8 cellular contexts compared by ENCODE assay signal in genomic region chr17:75270218-75270965, GRCh38. TPM values are rescaled to one million over a fixed set of nuclear protein-coding genes. Genes with fewer than 3 reads are reported as not detected.
DNase-seq lines count a peak whose midpoint lies in the region; ATAC-seq and TF ChIP-seq lines count a peak whose summit lies in the region.

No MANE protein-coding gene starts in this region.

- peaks cover 29% of the 10 kb centered on the region for H3K36me3 Mint-ChIP-seq in WTC11

- no peaks in the 10 kb centered on the region for H3K27me3 Mint-ChIP-seq in WTC11 (ENCODE audit: low read depth)

- peak overlapping the region; percentile 83 for H3K4me3 Mint-ChIP-seq in WTC11

- H3K27me3 ChIP-seq in ACC112 (ENCODE audit: insufficient read depth, low read length), result no peaks in the 10 kb centered on the region

- POLR2A ChIA-PET in WTC11 (lab: Charles Lee), result interaction anchor here (0.6 to 3.1 kb wide), 6 partner anchors 9 to 136 kb away, joined by 3 to 24 read pairs (median 4); partner anchors contain the start of genes GGA3, MRPS7 and SLC25A19

- peaks cover 24% of the 10 kb centered on the region for H3K4me1 ChIP-seq in ACC112 (ENCODE audit: control insufficient read depth, insufficient read depth, low read length, unreplicated experiment)

- CTCF ChIA-PET in WTC11 (lab: Charles Lee), result interaction anchor here (0.5 to 8.7 kb wide), 112 partner anchors 9 to 1240 kb away, joined by 3 to 155 read pairs (median 4); partner anchors contain the start of genes ARMC7, ATP5PD, CDR2L and GALK1

- H2AFZ ChIP-seq in ACC112 (ENCODE audit: low read length, unreplicated experiment), result peak overlapping the region; percentile 92

- H3K9me3 Mint-ChIP-seq in WTC11, result no peaks in the 10 kb centered on the region

- peak; percentile 45 for TF ChIP-seq CTCF in GM13977 (IDR thresholded peaks at IDR 0.05; ENCODE audit: extremely low read depth, insufficient read depth, missing control alignments)
- TF ChIP-seq CTCF in WTC11 (IDR thresholded peaks at IDR 0.05), result no peak

- peak overlapping the region; percentile 88 for H3K27ac Mint-ChIP-seq in WTC11

- in situ Hi-C loops in GM13977 (cut with MboI; ENCODE audit: low pct_unique_long_range_greater_than_20kb, low sequenced_read_pairs, unreplicated experiment), result loop anchor here (10.0 kb wide), 1 partner anchor 144 kb away; no protein-coding TSS in a partner anchor

- peak overlapping the region; percentile 86 for H3K4me3 ChIP-seq in ACC112 (ENCODE audit: low read depth, low read length)

- peak; percentile 86 for DNase-seq in GM13977 (ENCODE audit: low spot score)
- DNase-seq in NCI-H2171 treated with DMSO at 0.1 percent for 48 hours (lab: John Stamatoyannopoulos, UW), result peak; percentile 79
- peak; percentile 66 for DNase-seq in WTC11 (ENCODE audit: low spot score)
- peak; percentile 91 for DNase-seq in left kidney (ENCODE audit: low read depth, low spot score)
- DNase-seq in stimulated activated CD4-positive, alpha-beta T cell treated with anti-CD3 and anti-CD28 coated beads, TNF-alpha, amount 100 ng/mL, for 1 hour (ENCODE audit: low read depth in 3 of 3, low spot score in 1 of 3), result peak in 2 of 3 donors; percentile 10 to 49

- H3K27ac ChIP-seq in ACC112 (ENCODE audit: low read depth, low read length) (peak overlapping the region; percentile 30; the same call in 1 of the 2 replicates), cingulate gyrus (ENCODE audit: low read depth, low read length) (peak overlapping the region; percentile 89)

- ATAC-seq in HG02870 (IDR thresholded peaks at IDR 0.05; ENCODE audit: unreplicated experiment), result peak; percentile 37
- ATAC-seq in WTC11, result peak; percentile 41

- H3K79me2 ChIP-seq in ACC112 (ENCODE audit: control insufficient read depth, insufficient read depth, low read length, unreplicated experiment), result no peaks in the 10 kb centered on the region

- H3K36me3 ChIP-seq in ACC112 (ENCODE audit: insufficient read depth, low read length), result peaks cover 5% of the 10 kb centered on the region; the same call in 1 of the 2 replicates

- H3K4me1 Mint-ChIP-seq in WTC11, result peaks cover 19% of the 10 kb centered on the region

TF ChIP-seq in WTC11, 78 proteins besides CTCF, POLR2A, EP300 and RAD21:
- peak; percentile 65; the same call in 1 of the 2 replicates for TF ChIP-seq ARID4B (CRISPR knock-in tag; IDR thresholded peaks at IDR 0.05; ENCODE audit: borderline replicate concordance)
- peak; percentile 18; the same call in 1 of the 2 replicates for TF ChIP-seq E2F5 (CRISPR knock-in tag; IDR thresholded peaks at IDR 0.05)
- TF ChIP-seq ETV6 (CRISPR knock-in tag; IDR thresholded peaks at IDR 0.05), result no peak
- TF ChIP-seq JUN (CRISPR knock-in tag; IDR thresholded peaks at IDR 0.05), result no peak
- TF ChIP-seq GABPB1 (CRISPR knock-in tag; IDR thresholded peaks at IDR 0.05), result 0 out of 2 replicates have a peak, but pooled peaks have one; percentile 45
- TF ChIP-seq MXD4 (CRISPR knock-in tag; IDR thresholded peaks at IDR 0.05; ENCODE audit: borderline replicate concordance), result no peak
- no peak; the same call in 1 of the 2 replicates for TF ChIP-seq MAX (CRISPR knock-in tag; IDR thresholded peaks at IDR 0.05)
- 0 out of 2 replicates have a peak, but pooled peaks have one; percentile 8 for TF ChIP-seq FOXP1 (CRISPR knock-in tag; IDR thresholded peaks at IDR 0.05; ENCODE audit: borderline replicate concordance)

RNA-seq across cellular contexts. Expression of gene MIF4GD, which starts 0.6 kb away (rescaled TPM):
- total RNA-seq in WTC11 (2021), result 21.6 to 29.2 TPM (median 28.5 TPM) in 3 replicates

RNA-seq across cellular contexts. Expression of gene MRPS7, which starts 8.7 kb away (rescaled TPM):
- 85.8 to 94.7 TPM (median 87.5 TPM) in 3 replicates for total RNA-seq in WTC11 (2021)

RNA-seq across cellular contexts. Expression of gene GGA3, which starts 9.0 kb away (rescaled TPM):
- total RNA-seq in WTC11 (2021), result 54.5 to 66.9 TPM (median 62.7 TPM) in 3 replicates

RNA-seq across cellular contexts. Expression of gene SLC25A19, which starts 18.8 kb away (rescaled TPM):
- total RNA-seq in WTC11 (2021), result 22.6 to 27.7 TPM (median 23.0 TPM) in 3 replicates

Comparison
In these comparisons a context has a peak if more than half of its experiments do, and no peak if none do; other contexts are left out.
1. Peak in every context shown above with its lines: DNase-seq, ATAC-seq, H3K4me3 ChIP-seq and H3K27ac ChIP-seq.
2. DNase-seq: peak in every context shown above with its lines; median percentile 91 in left kidney; 86 in GM13977; 79 in NCI-H2171 treated with DMSO at 0.1 percent for 48 hours; 66 in WTC11; 30 in stimulated activated CD4-positive, alpha-beta T cell treated with anti-CD3 and anti-CD28 coated beads, TNF-alpha, amount 100 ng/mL, for 1 hour.